ENCODE assay signal across 1 cellular context in the genomic region with DNA sequence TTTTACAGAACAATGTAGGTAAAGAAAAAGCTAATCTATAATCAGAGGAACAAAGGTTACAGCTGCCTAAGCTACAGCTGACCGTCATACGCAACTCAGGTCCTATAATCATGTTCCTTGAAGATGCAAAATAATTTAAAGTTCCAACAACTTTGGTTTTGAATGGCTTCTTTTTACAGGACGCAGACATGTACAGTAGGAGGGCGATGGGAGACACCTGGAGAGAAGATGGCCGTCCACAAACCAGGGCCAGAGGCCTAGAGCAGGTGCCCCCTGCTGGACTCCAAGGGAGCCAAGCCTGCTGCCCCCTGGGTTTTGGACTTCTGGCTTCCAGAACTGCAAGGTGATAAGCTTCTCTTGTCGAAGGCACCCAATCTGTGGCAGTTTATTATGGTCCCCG.
TF ChIP-seq lines count a peak whose summit lies in the region.

No MANE protein-coding gene starts in this region.

TF ChIP-seq in K562, 482 proteins besides CTCF, POLR2A, EP300 and RAD21:
- 0 out of 2 replicates have a peak, but pooled peaks have one; percentile 22 for TF ChIP-seq L3MBTL2 (IDR thresholded peaks at IDR 0.05)
- peak; percentile 40; the same call in 1 of the 2 replicates for TF ChIP-seq SMC3 (conservative IDR thresholded peaks at IDR 0.05; ENCODE audit: insufficient read depth, low read depth, low read length)
- peak; percentile 68 for TF ChIP-seq KAT2B (IDR thresholded peaks at IDR 0.05; ENCODE audit: low read depth, low read length)
- peak in 2 of 3 experiments; percentile 80 to 94 for TF ChIP-seq YY1 (IDR thresholded peaks at IDR 0.05; ENCODE audit: borderline replicate concordance in 1 of 3, control insufficient read depth in 1 of 3, extremely low read depth in 1 of 3, insufficient read depth in 3 of 3, insufficient read length in 1 of 3, insufficient replicate concordance in 2 of 3, low read depth in 1 of 3, low read length in 2 of 3)
- TF ChIP-seq ELF1 (tag; IDR thresholded peaks at IDR 0.05) = no peak
- no peak for TF ChIP-seq ZFX (CRISPR knock-in tag; IDR thresholded peaks at IDR 0.05)
- TF ChIP-seq HCFC1 (IDR thresholded peaks at IDR 0.05; ENCODE audit: low read depth, low read length) = 0 out of 2 replicates have a peak, but pooled peaks have one; percentile 36
- peak; percentile 85; the same call in 1 of the 2 replicates for TF ChIP-seq EHMT2 (IDR thresholded peaks at IDR 0.05)
- TF ChIP-seq CBX3 (IDR thresholded peaks at IDR 0.05; ENCODE audit: borderline replicate concordance in 1 of 2, low read length in 2 of 2) = peak in 1 of 2 experiments; percentile 58; a peak in 1 of 3 replicates
- 0 out of 2 replicates have a peak, but pooled peaks have one; percentile 18 for TF ChIP-seq CXXC5 (CRISPR knock-in tag; IDR thresholded peaks at IDR 0.05)
- TF ChIP-seq MAZ (CRISPR knock-in tag; conservative IDR thresholded peaks at IDR 0.05 in 1 of 2, IDR thresholded peaks at IDR 0.05 in 1 of 2) = peak in 1 of 2 experiments; percentile 42; a peak in 1 of 4 replicates
- no peak for TF ChIP-seq ILF3 (IDR thresholded peaks at IDR 0.05; ENCODE audit: borderline replicate concordance)
- TF ChIP-seq KAT8 (IDR thresholded peaks at IDR 0.05; ENCODE audit: low read depth) = 0 out of 2 replicates have a peak, but pooled peaks have one; percentile 39
- TF ChIP-seq, protein P1, sequence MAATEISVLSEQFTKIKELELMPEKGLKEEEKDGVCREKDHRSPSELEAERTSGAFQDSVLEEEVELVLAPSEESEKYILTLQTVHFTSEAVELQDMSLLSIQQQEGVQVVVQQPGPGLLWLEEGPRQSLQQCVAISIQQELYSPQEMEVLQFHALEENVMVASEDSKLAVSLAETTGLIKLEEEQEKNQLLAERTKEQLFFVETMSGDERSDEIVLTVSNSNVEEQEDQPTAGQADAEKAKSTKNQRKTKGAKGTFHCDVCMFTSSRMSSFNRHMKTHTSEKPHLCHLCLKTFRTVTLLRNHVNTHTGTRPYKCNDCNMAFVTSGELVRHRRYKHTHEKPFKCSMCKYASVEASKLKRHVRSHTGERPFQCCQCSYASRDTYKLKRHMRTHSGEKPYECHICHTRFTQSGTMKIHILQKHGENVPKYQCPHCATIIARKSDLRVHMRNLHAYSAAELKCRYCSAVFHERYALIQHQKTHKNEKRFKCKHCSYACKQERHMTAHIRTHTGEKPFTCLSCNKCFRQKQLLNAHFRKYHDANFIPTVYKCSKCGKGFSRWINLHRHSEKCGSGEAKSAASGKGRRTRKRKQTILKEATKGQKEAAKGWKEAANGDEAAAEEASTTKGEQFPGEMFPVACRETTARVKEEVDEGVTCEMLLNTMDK (IDR thresholded peaks at IDR 0.05; ENCODE audit: borderline replicate concordance, insufficient read depth, low read depth, low read length, poor library complexity, severe bottlenecking) = peak; percentile 98
- TF ChIP-seq CTBP1 (IDR thresholded peaks at IDR 0.05; ENCODE audit: borderline replicate concordance) = peak; percentile 47; the same call in 1 of the 2 replicates
- TF ChIP-seq RCOR1 (IDR thresholded peaks at IDR 0.05; ENCODE audit: borderline replicate concordance in 1 of 2, low read depth in 2 of 2, low read length in 2 of 2) = peak in 1 of 2 experiments; percentile 27; a peak in 1 of 4 replicates
